8 cellular contexts compared by ENCODE assay signal in genomic region chr3:170811928-170812591, GRCh38. TPM values are rescaled to one million over a fixed set of nuclear protein-coding genes. Genes with fewer than 3 reads are reported as not detected.
DNase-seq lines count a peak whose midpoint lies in the region; ATAC-seq, FAIRE-seq and TF ChIP-seq lines count a peak whose summit lies in the region.

No MANE protein-coding gene starts in this region.

- TF ChIP-seq RAD21 in K562 (CRISPR knock-in tag; conservative IDR thresholded peaks at IDR 0.05 in 1 of 2, IDR thresholded peaks at IDR 0.05 in 1 of 2), result peak; percentile 97 to 98

- H3K9me3 ChIP-seq in K562 (replicated peaks; ENCODE audit: control insufficient read depth, insufficient read depth, low read depth, low read length) (no peaks in the 10 kb centered on the region), iPS DF 6.9 (ENCODE audit: control insufficient read depth, insufficient read depth, low read length) (no peaks in the 10 kb centered on the region)

- DNase-seq in NCI-H2107 (lab: John Stamatoyannopoulos, UW) (peak; percentile 78), K562 (ENCODE audit: extremely low read depth in 1 of 4, low spot score in 3 of 4) (peak; percentile 83 to 90 (median 87)), iPS DF 6.9 (ENCODE audit: low read depth, low spot score) (peak; percentile 79)
- peak; percentile 47 for DNase-seq in stimulated activated CD4-positive, alpha-beta T cell treated with anti-CD3 and anti-CD28 coated beads, Interleukin-12 subunit alpha, Interleukin-12 subunit beta, amount 100 ng/mL, for 4 hours

- intact Hi-C loops in K562 (cut with micrococcal nuclease), result loop anchor here (1.0 to 10.0 kb wide), 6 partner anchors 36 to 627 kb away; partner anchors contain the start of gene PHC3

- CTCF ChIA-PET in K562 (lab: Yijun Ruan, JAX; ENCODE audit: low intra/inter-chr PET ratio), result interaction anchor here (0.6 to 2.3 kb wide), 3 partner anchors 85 to 948 kb away, joined by 3 to 13 read pairs (median 3); no protein-coding TSS in a partner anchor

- peak overlapping the region; percentile 75 for H2AFZ ChIP-seq in K562 (ENCODE audit: low read depth, low read length)

- H3K27me3 ChIP-seq in K562 (ENCODE audit: control insufficient read depth in 2 of 2, insufficient read depth in 2 of 2, low read length in 2 of 2) (no peaks in the 10 kb centered on the region), iPS DF 6.9 (ENCODE audit: control insufficient read depth, insufficient read depth, low read length) (no peaks in the 10 kb centered on the region)

- BruUV-seq in K562 (replicated peaks; lab: Mats Ljungman, UMichigan), result no TSS peak

- no peaks in the 10 kb centered on the region for H3K79me2 ChIP-seq in K562 (ENCODE audit: control insufficient read depth, insufficient read depth, low read length)

- 27% methylated on average over 8 of the region's 8 CpGs for WGBS in K562 (ENCODE audit: insufficient coverage, low coverage, missing lambda C conversion rate)
- WGBS in iPS DF 6.9 (ENCODE audit: insufficient coverage, insufficient read length), result no CpG with 5 or more reads among the region's 8 CpGs

- in situ Hi-C loops in K562 (cut with MboI), result loop anchor here (5.0 kb wide), 4 partner anchors 40 to 500 kb away; no protein-coding TSS in a partner anchor

- TF ChIP-seq EP300 in K562 (IDR thresholded peaks at IDR 0.05; ENCODE audit: low read length), result peak; percentile 41; the same call in 1 of the 2 replicates

- no peak overlapping the region for H3K4me2 ChIP-seq in K562 (ENCODE audit: insufficient read depth, low read length)

- H3K9ac ChIP-seq in K562 (ENCODE audit: insufficient read depth in 1 of 2, low read depth in 2 of 2, low read length in 2 of 2), result no peak overlapping the region

- TF ChIP-seq CTCF in GM12873 (IDR thresholded peaks at IDR 0.05; ENCODE audit: insufficient read depth, low read depth, low read length, missing control alignments), result peak; percentile 87
- peak; percentile 91 to 99 (median 98) for TF ChIP-seq CTCF in K562 (IDR thresholded peaks at IDR 0.05 in 2 of 3, conservative IDR thresholded peaks at IDR 0.05 in 1 of 3; ENCODE audit: insufficient read depth in 2 of 3, low read depth in 1 of 3, low read length in 3 of 3)

- no peaks in the 10 kb centered on the region for H3K9me1 ChIP-seq in K562 (ENCODE audit: control insufficient read depth, insufficient read depth, low read length)

- H3K27ac ChIP-seq in K562 (ENCODE audit: extremely low read depth, low read depth, low read length) (no peak overlapping the region), iPS DF 6.9 (ENCODE audit: low read length) (no peak overlapping the region)

- no peaks in the 10 kb centered on the region for H4K20me1 ChIP-seq in K562 (replicated peaks; ENCODE audit: control insufficient read depth, insufficient read depth, low read length)

- H3K4me3 ChIP-seq in K562 (no peak overlapping the region), iPS DF 6.9 (ENCODE audit: low read length) (no peak overlapping the region)

- peak; percentile 67 for ATAC-seq in HG02938 (IDR thresholded peaks at IDR 0.05; ENCODE audit: unreplicated experiment)
- ATAC-seq in K562, result peak; percentile 83
- no peak for ATAC-seq in GM18519 (IDR thresholded peaks at IDR 0.05; ENCODE audit: low FRiP score, unreplicated experiment)

- peak; percentile 78 for FAIRE-seq in TTC549 (lab: Jason Lieb, UNC)
- FAIRE-seq in K562 (lab: Jason Lieb, UNC), result peak; percentile 94

- H3K4me1 ChIP-seq in K562 (replicated peaks in 1 of 2; ENCODE audit: control insufficient read depth in 2 of 2, insufficient read depth in 2 of 2, low read length in 2 of 2), result peaks cover 21 to 48% of the 10 kb centered on the region in 2 experiments
- peaks cover 5% of the 10 kb centered on the region; the same call in 1 of the 2 replicates for H3K4me1 ChIP-seq in iPS DF 6.9 (ENCODE audit: control insufficient read depth, insufficient read depth, low read length)

- POLR2A ChIA-PET in K562 (lab: Yijun Ruan, JAX), result interaction anchor here (0.7 to 1.8 kb wide), 5 partner anchors 9 to 232 kb away, joined by 3 to 5 read pairs (median 3); partner anchors contain the start of gene RPL22L1

- H3K36me3 ChIP-seq in K562 (ENCODE audit: control insufficient read depth, insufficient read depth, low read length) (no peaks in the 10 kb centered on the region), iPS DF 6.9 (ENCODE audit: control insufficient read depth, insufficient read depth, low read length) (no peaks in the 10 kb centered on the region)

- TF ChIP-seq POLR2A in K562 (conservative IDR thresholded peaks at IDR 0.05), result no peak

TF ChIP-seq in K562, 482 proteins besides CTCF, POLR2A, EP300 and RAD21 (continues in another document):
- TF ChIP-seq NR2C1 (IDR thresholded peaks at IDR 0.05) (peak; percentile 88), NR2C1 (tag; IDR thresholded peaks at IDR 0.05) (peak; percentile 90), FOSL1 (tag; conservative IDR thresholded peaks at IDR 0.05) (peak; percentile 61), SUPT5H (IDR thresholded peaks at IDR 0.05) (no peak), ZKSCAN1 (IDR thresholded peaks at IDR 0.05; ENCODE audit: low read depth, low read length) (no peak), RB1 (IDR thresholded peaks at IDR 0.05; ENCODE audit: low read depth) (peak; percentile 72; the same call in 1 of the 2 replicates), SMC3 (conservative IDR thresholded peaks at IDR 0.05; ENCODE audit: insufficient read depth, low read depth, low read length) (peak; percentile 93), NFXL1 (CRISPR knock-in tag; IDR thresholded peaks at IDR 0.05) (0 out of 2 replicates have a peak, but pooled peaks have one; percentile 17), GATAD2B (IDR thresholded peaks at IDR 0.05; ENCODE audit: borderline replicate concordance) (peak; percentile 23; the same call in 1 of the 2 replicates), TAF15 (IDR thresholded peaks at IDR 0.05; ENCODE audit: low read depth, low read length) (no peak), RCOR1 (IDR thresholded peaks at IDR 0.05; ENCODE audit: borderline replicate concordance in 1 of 2, low read depth in 2 of 2, low read length in 2 of 2) (peak in 1 of 2 experiments; percentile 32; a peak in 1 of 4 replicates), KLF6 (CRISPR knock-in tag; IDR thresholded peaks at IDR 0.05; ENCODE audit: borderline replicate concordance) (0 out of 2 replicates have a peak, but pooled peaks have one; percentile 41), JUND (IDR thresholded peaks at IDR 0.05; ENCODE audit: borderline replicate concordance, low read depth, low read length) (peak; percentile 52; the same call in 1 of the 2 replicates), JUND (tag; IDR thresholded peaks at IDR 0.05; ENCODE audit: borderline replicate concordance, low read depth, low read length) (peak; percentile 41; the same call in 2 of the 3 replicates), FOXP1 (CRISPR knock-in tag; IDR thresholded peaks at IDR 0.05) (no peak), ZNF197 (CRISPR knock-in tag; IDR thresholded peaks at IDR 0.05; ENCODE audit: low read depth) (no peak), THRB (CRISPR knock-in tag; conservative IDR thresholded peaks at IDR 0.05) (peak; percentile 83; the same call in 1 of the 2 replicates), ZNF395 (CRISPR knock-in tag; IDR thresholded peaks at IDR 0.05) (peak; percentile 28; the same call in 1 of the 2 replicates), L3MBTL2 (IDR thresholded peaks at IDR 0.05) (peak; percentile 76)

RNA-seq across cellular contexts. Expression of gene RPL22L1, which starts 57.9 kb away (rescaled TPM):
- total RNA-seq in K562 (2011; cell fraction: chromatin; rRNA removed; ENCODE audit: low replicate concordance), result 14.7 and 33.8 TPM in 2 replicates
- 13.4 and 13.8 TPM in 2 replicates for total RNA-seq in K562 (2011; cell fraction: nucleolus; rRNA removed)
- total RNA-seq in K562 (2011; cell fraction: nucleoplasm; rRNA removed), result 28.4 and 41.3 TPM in 2 replicates
- 31.6 and 67.6 TPM in 2 replicates for total RNA-seq in K562 (2014; rRNA removed)
- total RNA-seq in K562 (2014; rRNA removed; fragmentation: Illumina TruSeq; extraction: Trizol), result 139 and 156 TPM in 2 replicates
- total RNA-seq in K562 (2015; rRNA removed; fragmentation: Illumina TruSeq; extraction: Trizol), result 120 and 137 TPM in 2 replicates
- total RNA-seq in K562 (2021), result 53.9 and 64.7 TPM in 2 replicates
- polyA plus RNA-seq in K562 (2011; rRNA removed), result 64.5 and 98.3 TPM in 2 replicates
- 10.8 and 27.7 TPM in 2 replicates for polyA plus RNA-seq in K562 (2011; cell fraction: cytosol; rRNA removed)
- polyA plus RNA-seq in K562 (2011; cell fraction: nucleus; rRNA removed), result 17.0 and 24.0 TPM in 2 replicates
- 60.5 and 95.5 TPM in 2 replicates for polyA plus RNA-seq in K562 (2012)
- 84.4 and 99.0 TPM in 2 replicates for polyA plus RNA-seq in K562 (2014; fragmentation: Illumina TruSeq; extraction: Trizol)
- 100 to 1,000 TPM; 108 to 111 TPM for polyA plus RNA-seq in K562 (2014; fragmentation: Nextera tagmentation; extraction: Ambion mirVana)
- 141 and 198 TPM in 2 replicates for polyA plus RNA-seq in K562 (2014; rRNA removed)
- 30.1 and 30.6 TPM in 2 replicates for polyA minus RNA-seq in K562 (2011; rRNA and poly(A)+ RNA removed)
- 5.5 and 30.3 TPM in 2 replicates for polyA minus RNA-seq in K562 (2011; cell fraction: cytosol; rRNA and poly(A)+ RNA removed)
- 14.9 and 22.3 TPM in 2 replicates for polyA minus RNA-seq in K562 (2011; cell fraction: nucleus; rRNA and poly(A)+ RNA removed)
